ENCODE assay signal across 11 cellular contexts in the genomic region with DNA sequence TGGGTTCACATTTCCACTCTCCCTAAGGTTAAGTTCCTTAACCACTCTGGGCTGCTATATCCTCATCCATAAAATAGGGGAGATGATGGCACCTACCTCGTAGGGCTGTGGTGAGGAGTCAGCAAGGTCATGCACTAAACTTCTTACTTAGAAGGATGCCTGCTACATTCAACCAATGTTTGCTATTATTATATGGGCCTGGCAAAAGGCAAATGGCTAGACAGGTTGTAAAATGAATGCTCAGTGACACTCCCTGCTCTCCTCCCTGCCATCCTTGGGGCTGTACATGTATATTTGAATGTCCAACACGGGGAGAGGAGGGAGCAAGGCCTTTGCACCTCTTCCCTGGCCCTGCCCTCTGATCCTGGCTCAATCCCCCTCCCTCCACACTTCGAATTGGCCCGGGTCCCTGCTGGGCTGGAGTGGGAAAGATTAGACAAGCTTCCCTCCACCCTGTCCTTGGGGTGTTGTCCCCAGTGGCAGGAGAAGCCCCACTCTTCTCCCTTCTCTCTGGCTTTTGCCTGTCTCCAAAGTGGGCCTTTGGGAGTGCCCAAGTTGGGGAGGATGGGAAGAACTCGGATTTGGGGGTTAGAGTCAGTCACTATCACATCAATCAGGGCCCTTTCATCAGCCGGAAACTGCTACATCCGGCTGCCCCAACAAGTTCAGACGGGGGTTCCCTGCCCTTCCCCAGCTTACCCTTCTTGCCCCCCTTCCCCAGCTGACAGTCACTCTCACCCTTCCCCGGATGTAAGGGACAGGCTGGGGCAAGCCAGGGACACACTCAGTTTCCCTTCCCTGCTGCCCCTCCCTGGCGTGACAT. TPM values are rescaled to one million over a fixed set of nuclear protein-coding genes. Genes with fewer than 3 reads are reported as not detected.
DNase-seq lines count a peak whose midpoint lies in the region; ATAC-seq, FAIRE-seq and TF ChIP-seq lines count a peak whose summit lies in the region.
"Had no signal": no experiment of that assay in that cellular context is flagged by ENCODE, and none has a peak within 500 bp of the region (broad histone marks: within the 10 kb centered on the region; RNA-seq: fewer than 3 reads in every experiment).

No MANE protein-coding gene starts in this region.

- TF ChIP-seq EP300 in HepG2 (IDR thresholded peaks at IDR 0.05; ENCODE audit: low read depth in 2 of 2, low read length in 2 of 2) (no peak), HepG2 (CRISPR knock-in tag; IDR thresholded peaks at IDR 0.05; ENCODE audit: borderline replicate concordance) (no peak), tibial nerve (IDR thresholded peaks at IDR 0.05) (no peak)

- no peak for TF ChIP-seq POLR2A in HepG2 (IDR thresholded peaks at IDR 0.05; ENCODE audit: insufficient read depth in 1 of 2, low read depth in 2 of 2, low read length in 2 of 2)
- no peak for TF ChIP-seq POLR2A in tibial nerve (IDR thresholded peaks at IDR 0.05)

- H3K79me2 ChIP-seq in HepG2 (ENCODE audit: insufficient read depth, low read length), result no peaks in the 10 kb centered on the region

- DNase-seq in CMK (ENCODE audit: low read depth) (peak; percentile 88), HepG2 (ENCODE audit: low spot score) (no peak), tibial nerve (ENCODE audit: low spot score in 2 of 2) (no peak), DMS 273 treated with DMSO at 0.1 percent for 48 hours (lab: John Stamatoyannopoulos, UW) (no peak), NCI-H2107 treated with DMSO at 0.1 percent for 48 hours (lab: John Stamatoyannopoulos, UW; ENCODE audit: unreplicated experiment) (no peak), NCI-H510A treated with DMSO at 0.1 percent for 48 hours (lab: John Stamatoyannopoulos, UW) (no peak)
- peak; percentile 62 for DNase-seq in activated CD4-positive, alpha-beta memory T cell treated with anti-CD3 and anti-CD28 coated beads, Interleukin-2, amount 10 ng/mL, durations not matched to agents 7 days and 5 days
- DNase-seq: body of pancreas, RPMI8226 had no signal

- H3K4me3 ChIP-seq in HepG2 (replicated peaks in 1 of 3; ENCODE audit: insufficient read depth in 1 of 3, low read depth in 2 of 3, low read length in 3 of 3) (peak overlapping the region in 1 of 3 experiments; percentile 32; a peak in 1 of 6 replicates), tibial nerve (no peak overlapping the region)
- H3K4me3 ChIP-seq: body of pancreas had no signal

- peak; percentile 21 for FAIRE-seq in HepG2 (lab: Jason Lieb, UNC)

- intact Hi-C loops in HepG2 (cut with micrococcal nuclease; ENCODE audit: unreplicated experiment), result no loop called here

- CTCF ChIA-PET in activated CD4-positive, alpha-beta memory T cell treated with anti-CD3 and anti-CD28 coated beads, Interleukin-2, amount 10 ng/mL, durations not matched to agents 7 days and 5 days (lab: Charles Lee), result interaction anchor here (1.3 to 1.4 kb wide), 2 partner anchors 9 to 40 kb away, joined by 5 to 6 read pairs; no protein-coding TSS in a partner anchor
- CTCF ChIA-PET in HepG2 (lab: Yijun Ruan, JAX; ENCODE audit: low intra/inter-chr PET ratio, low total read pairs), result no interaction called here

- no peak overlapping the region for H3K9ac ChIP-seq in HepG2 (ENCODE audit: insufficient read depth, low read depth, low read length)

- in situ Hi-C loops in HepG2 (cut with HindIII; ENCODE audit: extremely low pct_ligation_motif_present, low pct_unique_long_range_greater_than_20kb), result no loop called here

- H3K4me1 ChIP-seq in HepG2 (ENCODE audit: insufficient read depth, low read length) (peaks cover 57% of the 10 kb centered on the region), tibial nerve (no peaks in the 10 kb centered on the region)
- H3K4me1 ChIP-seq: body of pancreas had no signal

- H3K27me3 ChIP-seq in HepG2 (ENCODE audit: control insufficient read depth in 1 of 2, insufficient read depth in 2 of 2, low read length in 2 of 2) (no peaks in the 10 kb centered on the region), tibial nerve (no peaks in the 10 kb centered on the region)
- H3K27me3 ChIP-seq: body of pancreas had no signal

- TF ChIP-seq CTCF in HepG2 (CRISPR knock-in tag; IDR thresholded peaks at IDR 0.05) (no peak), tibial nerve (IDR thresholded peaks at IDR 0.05) (no peak)

- H3K4me2 ChIP-seq in HepG2 (ENCODE audit: low read depth, low read length), result peak overlapping the region; percentile 54

- no peak overlapping the region for H3K4me3 Mint-ChIP-seq in activated CD4-positive, alpha-beta memory T cell treated with anti-CD3 and anti-CD28 coated beads, Interleukin-2, amount 10 ng/mL, durations not matched to agents 7 days and 5 days
- H3K4me3 Mint-ChIP-seq: immature natural killer cell had no signal

- no peaks in the 10 kb centered on the region for H4K20me1 ChIP-seq in HepG2 (ENCODE audit: insufficient read depth, low read length)

- H3K27me3 Mint-ChIP-seq in activated CD4-positive, alpha-beta memory T cell treated with anti-CD3 and anti-CD28 coated beads, Interleukin-2, amount 10 ng/mL, durations not matched to agents 7 days and 5 days, result peaks cover 3% of the 10 kb centered on the region

- H3K4me1 Mint-ChIP-seq in activated CD4-positive, alpha-beta memory T cell treated with anti-CD3 and anti-CD28 coated beads, Interleukin-2, amount 10 ng/mL, durations not matched to agents 7 days and 5 days, result peaks cover 21% of the 10 kb centered on the region

- H3K36me3 Mint-ChIP-seq in activated CD4-positive, alpha-beta memory T cell treated with anti-CD3 and anti-CD28 coated beads, Interleukin-2, amount 10 ng/mL, durations not matched to agents 7 days and 5 days (ENCODE audit: low read depth), result peaks cover 9% of the 10 kb centered on the region

- POLR2A ChIA-PET in activated CD4-positive, alpha-beta memory T cell treated with anti-CD3 and anti-CD28 coated beads, Interleukin-2, amount 10 ng/mL, durations not matched to agents 7 days and 5 days (lab: Charles Lee), result no interaction called here
- POLR2A ChIA-PET in HepG2 (lab: Yijun Ruan, JAX), result interaction anchor here (1.0 kb wide), 1 partner anchor 9 kb away, joined by 4 read pairs; no protein-coding TSS in a partner anchor

- TF ChIP-seq RAD21 in HepG2 (CRISPR knock-in tag; IDR thresholded peaks at IDR 0.05), result no peak

- H3K9me3 ChIP-seq in HepG2 (ENCODE audit: low read length), result no peaks in the 10 kb centered on the region
- H3K9me3 ChIP-seq in tibial nerve, result peaks cover 0 to 23% (median 8%) of the 10 kb centered on the region in 4 donors
- H3K9me3 ChIP-seq: body of pancreas had no signal

- WGBS in HepG2 (ENCODE audit: low lambda C conversion rate), result 3% methylated on average over 10 of the region's 10 CpGs
- 42 to 44% methylated on average over 10 of the region's 10 CpGs for WGBS in tibial nerve, 2 donors

- H3K27ac Mint-ChIP-seq in activated CD4-positive, alpha-beta memory T cell treated with anti-CD3 and anti-CD28 coated beads, Interleukin-2, amount 10 ng/mL, durations not matched to agents 7 days and 5 days, result peak overlapping the region; percentile 37

- H3K27ac ChIP-seq in HepG2 (ENCODE audit: extremely low read length, insufficient read depth, low read length) (no peak overlapping the region), tibial nerve (no peak overlapping the region)
- H3K27ac ChIP-seq: body of pancreas had no signal

- ATAC-seq in HG02759 (IDR thresholded peaks at IDR 0.05; ENCODE audit: unreplicated experiment) (peak; percentile 76), HepG2 (peak; percentile 31; the same call in 2 of the 3 replicates)
- ATAC-seq: body of pancreas had no signal

- H3K36me3 ChIP-seq in HepG2 (replicated peaks in 1 of 2; ENCODE audit: control insufficient read depth in 1 of 2, insufficient read depth in 2 of 2, low read length in 2 of 2) (no peaks in the 10 kb centered on the region), tibial nerve (no peaks in the 10 kb centered on the region)

- peaks cover 19% of the 10 kb centered on the region for H3K9me3 Mint-ChIP-seq in activated CD4-positive, alpha-beta memory T cell treated with anti-CD3 and anti-CD28 coated beads, Interleukin-2, amount 10 ng/mL, durations not matched to agents 7 days and 5 days

- H2AFZ ChIP-seq in HepG2 (ENCODE audit: low read length), result no peak overlapping the region

- BruUV-seq in HepG2 (replicated peaks; lab: Mats Ljungman, UMichigan), result no TSS peak

RNA-seq across cellular contexts. Expression of gene VEGFA, which starts 36.3 kb away (rescaled TPM):
- 10 to 100 TPM; 48.1 to 49.5 TPM for total RNA-seq in activated CD4-positive, alpha-beta memory T cell treated with anti-CD3 and anti-CD28 coated beads, Interleukin-2, amount 10 ng/mL, durations not matched to agents 7 days and 5 days
- total RNA-seq in HepG2 (2016; rRNA removed; fragmentation: Illumina TruSeq; extraction: Trizol) (34.1 and 68.1 TPM in 2 replicates), tibial nerve (100 to 1,000 TPM; 175 to 220 (median 177) TPM)
- 13.4 and 14.2 TPM in 2 replicates for total RNA-seq in HepG2 (2016; cell fraction: cytosol; rRNA removed; fragmentation: Illumina TruSeq; extraction: Trizol; ENCODE audit: low read depth)
- total RNA-seq in HepG2 (2016; cell fraction: insoluble cytoplasmic fraction; rRNA removed; fragmentation: Illumina TruSeq; extraction: Trizol), result 26.8 and 72.7 TPM in 2 replicates
- total RNA-seq in HepG2 (2016; cell fraction: membrane; rRNA removed; fragmentation: Illumina TruSeq; extraction: Trizol), result 33.1 and 34.4 TPM in 2 replicates
- total RNA-seq in HepG2 (2016; cell fraction: nucleus; rRNA removed; fragmentation: Illumina TruSeq; extraction: Trizol), result 81.5 and 95.8 TPM in 2 replicates
- polyA plus RNA-seq in HepG2 (2011; rRNA removed), result 629 and 1,104 TPM in 2 replicates
- polyA plus RNA-seq in HepG2 (2011; cell fraction: cytosol; rRNA removed), result 292 and 298 TPM in 2 replicates
- 3,652 and 4,474 TPM in 2 replicates for polyA plus RNA-seq in HepG2 (2011; cell fraction: nucleus; rRNA removed)
- 463 and 546 TPM in 2 replicates for polyA plus RNA-seq in HepG2 (2012)
- polyA plus RNA-seq in HepG2 (2016; cell fraction: cytosol; fragmentation: Illumina TruSeq; extraction: Trizol; ENCODE audit: low read depth), result 9.2 and 10.7 TPM in 2 replicates
- 34.1 and 41.6 TPM in 2 replicates for polyA plus RNA-seq in HepG2 (2016; cell fraction: insoluble cytoplasmic fraction; fragmentation: Illumina TruSeq; extraction: Trizol; ENCODE audit: low read depth)
- polyA plus RNA-seq in HepG2 (2016; cell fraction: membrane; fragmentation: Illumina TruSeq; extraction: Trizol; ENCODE audit: low read depth), result 24.8 and 25.3 TPM in 2 replicates
- 253 and 267 TPM in 2 replicates for polyA plus RNA-seq in HepG2 (2016; cell fraction: nucleus; fragmentation: Illumina TruSeq; extraction: Trizol; ENCODE audit: insufficient read depth, low read depth)
- 238 and 645 TPM in 2 replicates for polyA minus RNA-seq in HepG2 (2011; rRNA and poly(A)+ RNA removed; ENCODE audit: low replicate concordance)
- 122 and 136 TPM in 2 replicates for polyA minus RNA-seq in HepG2 (2011; cell fraction: cytosol; rRNA and poly(A)+ RNA removed)
- polyA minus RNA-seq in HepG2 (2011; cell fraction: nucleus; rRNA and poly(A)+ RNA removed), result 312 and 405 TPM in 2 replicates

RNA-seq across cellular contexts. Expression of gene MRPS18A, which starts 46.1 kb away (rescaled TPM):
- 10 to 100 TPM; 38.5 to 40.5 TPM for total RNA-seq in activated CD4-positive, alpha-beta memory T cell treated with anti-CD3 and anti-CD28 coated beads, Interleukin-2, amount 10 ng/mL, durations not matched to agents 7 days and 5 days
- 89.1 and 100 TPM in 2 replicates for total RNA-seq in HepG2 (2016; rRNA removed; fragmentation: Illumina TruSeq; extraction: Trizol)
- 51.0 and 53.1 TPM in 2 replicates for total RNA-seq in HepG2 (2016; cell fraction: cytosol; rRNA removed; fragmentation: Illumina TruSeq; extraction: Trizol; ENCODE audit: low read depth)
- total RNA-seq in HepG2 (2016; cell fraction: insoluble cytoplasmic fraction; rRNA removed; fragmentation: Illumina TruSeq; extraction: Trizol), result 92.0 and 115 TPM in 2 replicates
- total RNA-seq in HepG2 (2016; cell fraction: membrane; rRNA removed; fragmentation: Illumina TruSeq; extraction: Trizol), result 52.2 and 52.5 TPM in 2 replicates
- total RNA-seq in HepG2 (2016; cell fraction: nucleus; rRNA removed; fragmentation: Illumina TruSeq; extraction: Trizol), result 44.5 and 50.5 TPM in 2 replicates
- 87.8 and 102 TPM in 2 replicates for polyA plus RNA-seq in HepG2 (2011; rRNA removed)
- 108 and 150 TPM in 2 replicates for polyA plus RNA-seq in HepG2 (2011; cell fraction: cytosol; rRNA removed)
- polyA plus RNA-seq in HepG2 (2011; cell fraction: nucleus; rRNA removed), result 43.7 and 43.9 TPM in 2 replicates
- polyA plus RNA-seq in HepG2 (2012), result 56.6 and 66.1 TPM in 2 replicates
- 59.0 and 63.6 TPM in 2 replicates for polyA plus RNA-seq in HepG2 (2016; cell fraction: cytosol; fragmentation: Illumina TruSeq; extraction: Trizol; ENCODE audit: low read depth)
- 121 and 138 TPM in 2 replicates for polyA plus RNA-seq in HepG2 (2016; cell fraction: insoluble cytoplasmic fraction; fragmentation: Illumina TruSeq; extraction: Trizol; ENCODE audit: low read depth)
- polyA plus RNA-seq in HepG2 (2016; cell fraction: membrane; fragmentation: Illumina TruSeq; extraction: Trizol; ENCODE audit: low read depth), result 49.5 and 50.7 TPM in 2 replicates
- 49.3 and 56.1 TPM in 2 replicates for polyA plus RNA-seq in HepG2 (2016; cell fraction: nucleus; fragmentation: Illumina TruSeq; extraction: Trizol; ENCODE audit: insufficient read depth, low read depth)
- polyA minus RNA-seq in HepG2 (2011; rRNA and poly(A)+ RNA removed; ENCODE audit: low replicate concordance), result 146 and 147 TPM in 2 replicates
- 32.4 and 35.6 TPM in 2 replicates for polyA minus RNA-seq in HepG2 (2011; cell fraction: cytosol; rRNA and poly(A)+ RNA removed)
- 65.1 and 66.4 TPM in 2 replicates for polyA minus RNA-seq in HepG2 (2011; cell fraction: nucleus; rRNA and poly(A)+ RNA removed)
- total RNA-seq in tibial nerve, result 10 to 100 TPM; 38.1 to 45.8 (median 43.9) TPM

Comparison
In these comparisons a context has a peak if more than half of its experiments do, and no peak if none do; other contexts are left out.
1. DNase-seq: peak in CMK (single experiment) and activated CD4-positive, alpha-beta memory T cell treated with anti-CD3 and anti-CD28 coated beads, Interleukin-2, amount 10 ng/mL, durations not matched to agents 7 days and 5 days (single experiment); none in HepG2 (single experiment), tibial nerve (0 of 2), DMS 273 treated with DMSO at 0.1 percent for 48 hours (single experiment), NCI-H2107 treated with DMSO at 0.1 percent for 48 hours (single experiment) and NCI-H510A treated with DMSO at 0.1 percent for 48 hours (single experiment).